Comparison of ENCODE assay signal across 17 cellular contexts in genomic region chr7:70316745-70317144, GRCh38.
A peak's percentile ranks its signal among the peaks of the same experiment; 100 is the strongest.
DNase-seq lines count a peak whose midpoint lies in the region; ATAC-seq and TF ChIP-seq lines count a peak whose summit lies in the region.
"Had no signal": no experiment of that assay in that cellular context is flagged by ENCODE, and none has a peak within 500 bp of the region (broad histone marks: within the 10 kb centered on the region; RNA-seq: fewer than 3 reads in every experiment).

No MANE protein-coding gene starts in this region.

- H2AFZ ChIP-seq in osteoblast (ENCODE audit: low read length): no peak overlapping the region

- no peak overlapping the region for H3K4me3 ChIP-seq in effector memory CD4-positive, alpha-beta T cell (ENCODE audit: insufficient read depth, low read depth, low read length, poor library complexity, severe bottlenecking)
- no peak overlapping the region for H3K4me3 ChIP-seq in thoracic aorta
- H3K4me3 ChIP-seq in osteoblast (ENCODE audit: insufficient read depth, low read length): no peak overlapping the region
- H3K4me3 ChIP-seq: ascending aorta, coronary artery, pancreas, thyroid gland had no signal

- peaks cover 7% of the 10 kb centered on the region for H3K4me1 ChIP-seq in effector memory CD4-positive, alpha-beta T cell (ENCODE audit: control insufficient read depth, insufficient read depth, low read length, poor library complexity, severe bottlenecking)
- H3K4me1 ChIP-seq in thoracic aorta (ENCODE audit: control insufficient read depth in 1 of 2, low read depth in 2 of 2) (peaks cover 5 to 15% of the 10 kb centered on the region in 2 donors), osteoblast (ENCODE audit: insufficient read depth, low read length) (peaks cover 4% of the 10 kb centered on the region)
- H3K4me1 ChIP-seq: pancreas had no signal

- DNase-seq in left cardiac atrium (peak; percentile 18), Right ventricle myocardium inferior (ENCODE audit: missing footprints) (no peak), T-helper 22 cell (ENCODE audit: low read depth) (peak; percentile 7), thoracic aorta (ENCODE audit: low spot score) (no peak), cerebellar cortex (ENCODE audit: low spot score) (no peak), osteoblast (ENCODE audit: insufficient read length, low spot score, missing footprints) (no peak), HUDEP-2 (lab: John Stamatoyannopoulos, UW; ENCODE audit: unreplicated experiment in 76 of 76) (no peak)
- peak in 2 of 3 donors; percentile 4 to 11 for DNase-seq in effector memory CD4-positive, alpha-beta T cell
- DNase-seq: activated B cell treated with CpG ODN at 0.5 μM for 24 hours; NCI-H1694 treated with DMSO at 0.1 percent for 48 hours; pancreas; Right ventricle myocardium superior; stimulated activated CD4-positive, alpha-beta T cell treated with anti-CD3 and anti-CD28 coated beads, Interleukin-4, amount 100 ng/mL, for 4 hours; stimulated activated CD8-positive, alpha-beta memory T cell treated with anti-CD3 and anti-CD28 coated beads, Interleukin-4, amount 100 ng/mL, for 48 hours had no signal

- H3K27ac ChIP-seq in effector memory CD4-positive, alpha-beta T cell (ENCODE audit: insufficient read depth, low read length, poor library complexity, severe bottlenecking): peak overlapping the region; percentile 1
- H3K27ac ChIP-seq in thoracic aorta: peak overlapping the region; percentile 33 to 36
- no peak overlapping the region for H3K27ac ChIP-seq in osteoblast (ENCODE audit: low read depth, low read length)

- H3K36me3 ChIP-seq in effector memory CD4-positive, alpha-beta T cell (ENCODE audit: control insufficient read depth, insufficient read depth, low read length): no peaks in the 10 kb centered on the region
- no peaks in the 10 kb centered on the region for H3K36me3 ChIP-seq in thoracic aorta
- no peaks in the 10 kb centered on the region for H3K36me3 ChIP-seq in osteoblast (ENCODE audit: insufficient read depth, low read length)
- H3K36me3 ChIP-seq: ascending aorta, pancreas, thyroid gland had no signal

- no peak overlapping the region for H3K4me2 ChIP-seq in osteoblast (ENCODE audit: insufficient read depth, low read length)

- H4K20me1 ChIP-seq in osteoblast (ENCODE audit: insufficient read depth, low read length): no peaks in the 10 kb centered on the region

- H3K27me3 ChIP-seq in effector memory CD4-positive, alpha-beta T cell (replicated peaks; ENCODE audit: control insufficient read depth, insufficient read depth, low read length, poor library complexity, severe bottlenecking): no peaks in the 10 kb centered on the region
- H3K27me3 ChIP-seq in thoracic aorta (replicated peaks; ENCODE audit: insufficient read depth) (no peaks in the 10 kb centered on the region), osteoblast (ENCODE audit: insufficient read depth, low read length) (no peaks in the 10 kb centered on the region)
- H3K27me3 ChIP-seq: ascending aorta, pancreas, thyroid gland had no signal

- H3K79me2 ChIP-seq in osteoblast (ENCODE audit: insufficient read depth, low read length): no peaks in the 10 kb centered on the region

- ATAC-seq in left cardiac atrium (no peak), Right ventricle myocardium inferior (no peak), thoracic aorta (ENCODE audit: insufficient number of reproducible peaks, low FRiP score, low read depth) (no peak)

- TF ChIP-seq CTCF in thoracic aorta (IDR thresholded peaks at IDR 0.05) (no peak), osteoblast (IDR thresholded peaks at IDR 0.05; ENCODE audit: extremely low read depth, low read depth, low read length) (no peak)

- intact Hi-C loops in left cardiac atrium (cut with DNase I) (no loop called here), Right ventricle myocardium inferior (cut with DNase I) (no loop called here)

- no peaks in the 10 kb centered on the region for H3K9me3 ChIP-seq in effector memory CD4-positive, alpha-beta T cell (ENCODE audit: control insufficient read depth, low read length)
- H3K9me3 ChIP-seq in thoracic aorta: no peaks in the 10 kb centered on the region
- no peaks in the 10 kb centered on the region for H3K9me3 ChIP-seq in osteoblast (ENCODE audit: low read depth, low read length)
- H3K9me3 ChIP-seq: ascending aorta, pancreas, thyroid gland had no signal

Comparison
In these comparisons a context has a peak if more than half of its experiments do, and no peak if none do; other contexts are left out.
1. DNase-seq: peak in left cardiac atrium (single experiment), T-helper 22 cell (single experiment) and effector memory CD4-positive, alpha-beta T cell (2 of 3); none in Right ventricle myocardium inferior (single experiment), thoracic aorta (single experiment), cerebellar cortex (single experiment), osteoblast (single experiment) and HUDEP-2 (0 of 76).